ENCODE assay signal across 8 cellular contexts in the genomic region with DNA sequence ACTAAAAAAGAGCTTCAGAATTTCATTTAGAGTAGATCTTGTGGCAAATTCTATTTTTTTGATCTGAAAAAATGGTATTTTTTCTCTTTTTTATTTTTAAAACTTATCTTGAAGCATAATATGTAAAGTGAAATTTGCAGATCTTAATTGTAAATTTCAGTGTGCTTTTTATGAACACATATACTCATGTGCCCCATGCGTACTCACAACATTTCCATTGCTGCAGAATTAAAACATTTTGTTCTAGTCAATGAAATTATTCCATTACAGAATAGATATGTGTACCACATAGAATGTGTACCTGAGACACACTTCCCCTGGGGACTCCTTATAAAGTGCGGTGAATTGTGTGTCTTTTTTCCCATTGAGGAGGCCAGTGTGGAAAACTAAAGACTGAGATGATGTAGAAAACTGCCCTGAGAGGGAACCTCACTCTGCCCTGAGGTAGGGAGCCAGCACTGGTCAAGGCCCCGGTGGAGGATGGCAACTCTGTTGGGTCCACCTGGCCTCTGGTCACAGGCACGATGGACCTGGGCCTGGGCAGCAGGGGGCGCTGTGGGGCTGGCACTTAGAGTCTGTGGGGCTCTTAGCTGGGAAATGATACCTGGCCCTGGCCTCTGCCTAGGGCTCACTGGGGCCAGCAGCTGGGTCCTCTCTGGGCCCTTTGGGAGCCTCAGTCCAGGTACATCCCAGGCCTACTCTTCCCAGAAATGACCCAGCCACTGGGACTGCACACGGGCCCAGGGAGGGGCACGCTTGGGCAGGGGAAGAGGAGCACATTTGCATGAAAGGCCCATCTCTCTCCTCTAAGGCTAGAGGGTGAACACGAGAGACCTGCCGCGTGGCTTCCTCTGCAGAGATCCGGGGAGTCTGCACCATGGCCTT.
A peak's percentile ranks its signal among the peaks of the same experiment; 100 is the strongest.
DNase-seq lines count a peak whose midpoint lies in the region; ATAC-seq and TF ChIP-seq lines count a peak whose summit lies in the region.

No MANE protein-coding gene starts in this region.

- H3K9ac ChIP-seq in smooth muscle cell (ENCODE audit: low read depth) = no peak overlapping the region

- H3K27me3 ChIP-seq in BJ (ENCODE audit: control insufficient read depth, insufficient read depth, low read length) = peaks cover 7% of the 10 kb centered on the region
- H3K27me3 ChIP-seq in smooth muscle cell (ENCODE audit: low read depth) = peaks cover 43% of the 10 kb centered on the region

- CTCF ChIA-PET in BJ (lab: Yijun Ruan, JAX) (interaction anchor here (0.7 to 1.8 kb wide), 4 partner anchors 10 to 89 kb away, joined by 3 to 4 read pairs (median 4); no protein-coding TSS in a partner anchor), OCI-LY7 (lab: Charles Lee; ENCODE audit: unreplicated experiment) (interaction anchor here (0.6 to 2.6 kb wide), 10 partner anchors 17 to 111 kb away, joined by 3 to 13 read pairs (median 4); no protein-coding TSS in a partner anchor)

- H4K20me1 ChIP-seq in OCI-LY7 (ENCODE audit: insufficient read depth, low read length) (no peaks in the 10 kb centered on the region), smooth muscle cell (ENCODE audit: low read depth) (no peaks in the 10 kb centered on the region)

- H3K4me3 ChIP-seq in BJ (ENCODE audit: low read depth, low read length) (no peak overlapping the region), OCI-LY7 (ENCODE audit: low read depth, low read length, poor library complexity, severe bottlenecking) (no peak overlapping the region), smooth muscle cell (no peak overlapping the region)

- H3K4me2 ChIP-seq in OCI-LY7 (ENCODE audit: low read length) = peak overlapping the region; percentile 70
- H3K4me2 ChIP-seq in smooth muscle cell = no peak overlapping the region

- no peaks in the 10 kb centered on the region for H3K9me2 ChIP-seq in OCI-LY7 (ENCODE audit: insufficient read depth, low read length)

- H3K27ac ChIP-seq in OCI-LY7 (ENCODE audit: low read depth, low read length, poor library complexity, severe bottlenecking) (peak overlapping the region; percentile 50), smooth muscle cell (ENCODE audit: low read depth) (no peak overlapping the region)

- H3K4me1 ChIP-seq in OCI-LY7 (ENCODE audit: insufficient read depth, low read length, poor library complexity, severe bottlenecking) = peaks cover 60% of the 10 kb centered on the region
- peaks cover 9% of the 10 kb centered on the region for H3K4me1 ChIP-seq in smooth muscle cell (ENCODE audit: low read depth)

- no peak for DNase-seq in BJ (ENCODE audit: low read depth)
- DNase-seq in GM20000 (ENCODE audit: low spot score) = peak; percentile 79
- DNase-seq in OCI-LY7 (ENCODE audit: low spot score) = peak; percentile 84
- peak; percentile 38 for DNase-seq in activated naive CD4-positive, alpha-beta T cell treated with anti-CD3 and anti-CD28 coated beads, Interleukin-2, amount 50 U/mL, for 16 hours
- peak; percentile 31 for DNase-seq in hepatic stellate cell (ENCODE audit: low spot score)
- no peak for DNase-seq in smooth muscle cell (lab: John Stamatoyannopoulos, UW; ENCODE audit: unreplicated experiment)
- DNase-seq in NCI-H345 (lab: John Stamatoyannopoulos, UW) = no peak

- no peak for ATAC-seq in GM18502 (IDR thresholded peaks at IDR 0.05; ENCODE audit: poor library complexity, unreplicated experiment)

- H3K9me3 ChIP-seq in OCI-LY7 (ENCODE audit: low read length) (no peaks in the 10 kb centered on the region), smooth muscle cell (replicated peaks; ENCODE audit: low read depth) (no peaks in the 10 kb centered on the region)

- peak overlapping the region; percentile 87 for H2AFZ ChIP-seq in OCI-LY7 (ENCODE audit: low read length)
- no peak overlapping the region for H2AFZ ChIP-seq in smooth muscle cell (ENCODE audit: low read depth)

- intact Hi-C loops in OCI-LY7 (cut with micrococcal nuclease; ENCODE audit: unreplicated experiment) = loop anchor here (1.0 to 2.0 kb wide), 6 partner anchors 28 to 146 kb away; no protein-coding TSS in a partner anchor

- H3K36me3 ChIP-seq in BJ (ENCODE audit: control insufficient read depth, insufficient read depth, low read length) (no peaks in the 10 kb centered on the region), OCI-LY7 (ENCODE audit: insufficient read depth, low read length) (no peaks in the 10 kb centered on the region), smooth muscle cell (ENCODE audit: low read depth) (no peaks in the 10 kb centered on the region)

- no peaks in the 10 kb centered on the region for H3F3A ChIP-seq in smooth muscle cell (ENCODE audit: low read depth)

- TF ChIP-seq CTCF in BJ (IDR thresholded peaks at IDR 0.05; ENCODE audit: insufficient read depth, low read depth, low read length) (peak; percentile 62), GM20000 (IDR thresholded peaks at IDR 0.05; ENCODE audit: extremely low read depth, missing control alignments) (peak; percentile 92), OCI-LY7 (conservative IDR thresholded peaks at IDR 0.05; ENCODE audit: low read length) (peak; percentile 99), smooth muscle cell (IDR thresholded peaks at IDR 0.05; ENCODE audit: borderline replicate concordance, insufficient read depth, poor library complexity, severe bottlenecking) (peak; percentile 74)

- no TSS peak for BruUV-seq in OCI-LY7 (replicated peaks; lab: Mats Ljungman, UMichigan)

- 65% methylated on average over 11 of the region's 11 CpGs for WGBS in smooth muscle cell (ENCODE audit: low lambda C conversion rate)

- POLR2A ChIA-PET in BJ (lab: Charles Lee) = no interaction called here
- POLR2A ChIA-PET in OCI-LY7 (lab: Charles Lee) = interaction anchor here (0.6 to 4.5 kb wide), 10 partner anchors 12 to 180 kb away, joined by 3 to 27 read pairs (median 6); no protein-coding TSS in a partner anchor

- H3K79me2 ChIP-seq in OCI-LY7 (ENCODE audit: insufficient read depth, low read depth, low read length) (no peaks in the 10 kb centered on the region), smooth muscle cell (ENCODE audit: low read depth) (no peaks in the 10 kb centered on the region)

Comparison
In these comparisons a context has a peak if more than half of its experiments do, and no peak if none do; other contexts are left out.
1. DNase-seq: peak in GM20000 (single experiment), OCI-LY7 (single experiment), activated naive CD4-positive, alpha-beta T cell treated with anti-CD3 and anti-CD28 coated beads, Interleukin-2, amount 50 U/mL, for 16 hours (single experiment) and hepatic stellate cell (single experiment); none in BJ (single experiment), smooth muscle cell (single experiment) and NCI-H345 (single experiment).
2. Peak in every context shown above with its lines, with median percentiles within 50 percentile points of each other: CTCF ChIP-seq.